In the genomic region with DNA sequence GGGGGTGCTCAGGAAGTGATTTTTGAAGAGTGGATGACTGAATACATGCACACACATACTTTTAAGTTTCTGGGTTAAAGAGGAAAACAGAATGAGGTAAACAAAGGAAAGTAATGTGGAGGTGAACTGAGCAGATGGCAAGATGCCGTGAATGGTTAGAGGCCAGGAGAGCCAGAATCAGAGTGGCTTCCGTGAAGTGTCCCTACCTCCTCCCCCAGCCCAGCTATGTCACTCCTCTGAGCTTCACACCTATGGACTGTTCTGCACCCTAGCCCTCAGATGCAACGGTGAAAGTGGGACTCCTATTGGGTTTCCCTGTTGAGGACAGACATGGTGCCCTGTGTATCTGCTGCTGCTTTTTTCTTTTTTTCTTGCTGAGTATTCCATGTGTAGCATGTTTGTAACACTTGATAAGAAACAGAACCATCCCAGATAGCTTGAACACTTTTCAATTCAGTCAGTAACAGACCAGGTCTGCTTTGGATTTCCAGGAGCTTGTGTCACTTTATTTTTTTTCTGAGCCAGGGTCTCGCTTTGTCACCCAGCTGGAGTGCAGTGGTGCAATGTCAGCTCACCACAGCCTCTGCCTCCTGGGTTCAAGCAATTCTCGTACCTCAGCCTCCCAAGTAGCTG, we compare ENCODE assay signal across 1 cellular context.
TF ChIP-seq lines count a peak whose summit lies in the region.

No MANE protein-coding gene starts in this region.

TF ChIP-seq in HepG2, 621 proteins besides CTCF, POLR2A, EP300 and RAD21 (continued from another document):
- no peak for TF ChIP-seq RBAK (CRISPR knock-in tag; IDR thresholded peaks at IDR 0.05)
- TF ChIP-seq AKAP8 (CRISPR knock-in tag; IDR thresholded peaks at IDR 0.05) = no peak
- TF ChIP-seq, protein P1, sequence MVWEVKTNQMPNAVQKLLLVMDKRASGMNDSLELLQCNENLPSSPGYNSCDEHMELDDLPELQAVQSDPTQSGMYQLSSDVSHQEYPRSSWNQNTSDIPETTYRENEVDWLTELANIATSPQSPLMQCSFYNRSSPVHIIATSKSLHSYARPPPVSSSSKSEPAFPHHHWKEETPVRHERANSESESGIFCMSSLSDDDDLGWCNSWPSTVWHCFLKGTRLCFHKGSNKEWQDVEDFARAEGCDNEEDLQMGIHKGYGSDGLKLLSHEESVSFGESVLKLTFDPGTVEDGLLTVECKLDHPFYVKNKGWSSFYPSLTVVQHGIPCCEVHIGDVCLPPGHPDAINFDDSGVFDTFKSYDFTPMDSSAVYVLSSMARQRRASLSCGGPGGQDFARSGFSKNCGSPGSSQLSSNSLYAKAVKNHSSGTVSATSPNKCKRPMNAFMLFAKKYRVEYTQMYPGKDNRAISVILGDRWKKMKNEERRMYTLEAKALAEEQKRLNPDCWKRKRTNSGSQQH (CRISPR knock-in tag; IDR thresholded peaks at IDR 0.05; ENCODE audit: low read depth) = no peak
- no peak for TF ChIP-seq ZNF891 (CRISPR knock-in tag; IDR thresholded peaks at IDR 0.05)
- TF ChIP-seq ZNF30 (CRISPR knock-in tag; IDR thresholded peaks at IDR 0.05) = no peak
- TF ChIP-seq, protein P2, sequence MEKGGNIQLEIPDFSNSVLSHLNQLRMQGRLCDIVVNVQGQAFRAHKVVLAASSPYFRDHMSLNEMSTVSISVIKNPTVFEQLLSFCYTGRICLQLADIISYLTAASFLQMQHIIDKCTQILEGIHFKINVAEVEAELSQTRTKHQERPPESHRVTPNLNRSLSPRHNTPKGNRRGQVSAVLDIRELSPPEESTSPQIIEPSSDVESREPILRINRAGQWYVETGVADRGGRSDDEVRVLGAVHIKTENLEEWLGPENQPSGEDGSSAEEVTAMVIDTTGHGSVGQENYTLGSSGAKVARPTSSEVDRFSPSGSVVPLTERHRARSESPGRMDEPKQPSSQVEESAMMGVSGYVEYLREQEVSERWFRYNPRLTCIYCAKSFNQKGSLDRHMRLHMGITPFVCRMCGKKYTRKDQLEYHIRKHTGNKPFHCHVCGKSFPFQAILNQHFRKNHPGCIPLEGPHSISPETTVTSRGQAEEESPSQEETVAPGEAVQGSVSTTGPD (CRISPR knock-in tag; IDR thresholded peaks at IDR 0.05) = no peak
- TF ChIP-seq, protein P3, sequence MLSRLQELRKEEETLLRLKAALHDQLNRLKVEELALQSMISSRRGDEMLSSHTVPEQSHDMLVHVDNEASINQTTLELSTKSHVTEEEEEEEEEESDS (CRISPR knock-in tag; IDR thresholded peaks at IDR 0.05; ENCODE audit: borderline replicate concordance) = no peak
- TF ChIP-seq, protein P4, sequence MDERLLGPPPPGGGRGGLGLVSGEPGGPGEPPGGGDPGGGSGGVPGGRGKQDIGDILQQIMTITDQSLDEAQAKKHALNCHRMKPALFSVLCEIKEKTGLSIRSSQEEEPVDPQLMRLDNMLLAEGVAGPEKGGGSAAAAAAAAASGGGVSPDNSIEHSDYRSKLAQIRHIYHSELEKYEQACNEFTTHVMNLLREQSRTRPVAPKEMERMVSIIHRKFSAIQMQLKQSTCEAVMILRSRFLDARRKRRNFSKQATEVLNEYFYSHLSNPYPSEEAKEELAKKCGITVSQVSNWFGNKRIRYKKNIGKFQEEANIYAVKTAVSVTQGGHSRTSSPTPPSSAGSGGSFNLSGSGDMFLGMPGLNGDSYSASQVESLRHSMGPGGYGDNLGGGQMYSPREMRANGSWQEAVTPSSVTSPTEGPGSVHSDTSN (CRISPR knock-in tag; IDR thresholded peaks at IDR 0.05) = no peak
- no peak for TF ChIP-seq NFE2L1 (CRISPR knock-in tag; IDR thresholded peaks at IDR 0.05; ENCODE audit: borderline replicate concordance)
- TF ChIP-seq, protein P5, sequence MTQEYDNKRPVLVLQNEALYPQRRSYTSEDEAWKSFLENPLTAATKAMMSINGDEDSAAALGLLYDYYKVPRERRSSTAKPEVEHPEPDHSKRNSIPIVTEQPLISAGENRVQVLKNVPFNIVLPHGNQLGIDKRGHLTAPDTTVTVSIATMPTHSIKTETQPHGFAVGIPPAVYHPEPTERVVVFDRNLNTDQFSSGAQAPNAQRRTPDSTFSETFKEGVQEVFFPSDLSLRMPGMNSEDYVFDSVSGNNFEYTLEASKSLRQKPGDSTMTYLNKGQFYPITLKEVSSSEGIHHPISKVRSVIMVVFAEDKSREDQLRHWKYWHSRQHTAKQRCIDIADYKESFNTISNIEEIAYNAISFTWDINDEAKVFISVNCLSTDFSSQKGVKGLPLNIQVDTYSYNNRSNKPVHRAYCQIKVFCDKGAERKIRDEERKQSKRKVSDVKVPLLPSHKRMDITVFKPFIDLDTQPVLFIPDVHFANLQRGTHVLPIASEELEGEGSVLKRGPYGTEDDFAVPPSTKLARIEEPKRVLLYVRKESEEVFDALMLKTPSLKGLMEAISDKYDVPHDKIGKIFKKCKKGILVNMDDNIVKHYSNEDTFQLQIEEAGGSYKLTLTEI (CRISPR knock-in tag; conservative IDR thresholded peaks at IDR 0.05) = no peak
- TF ChIP-seq, protein P6, sequence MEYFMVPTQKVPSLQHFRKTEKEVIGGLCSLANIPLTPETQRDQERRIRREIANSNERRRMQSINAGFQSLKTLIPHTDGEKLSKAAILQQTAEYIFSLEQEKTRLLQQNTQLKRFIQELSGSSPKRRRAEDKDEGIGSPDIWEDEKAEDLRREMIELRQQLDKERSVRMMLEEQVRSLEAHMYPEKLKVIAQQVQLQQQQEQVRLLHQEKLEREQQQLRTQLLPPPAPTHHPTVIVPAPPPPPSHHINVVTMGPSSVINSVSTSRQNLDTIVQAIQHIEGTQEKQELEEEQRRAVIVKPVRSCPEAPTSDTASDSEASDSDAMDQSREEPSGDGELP (IDR thresholded peaks at IDR 0.05; ENCODE audit: borderline replicate concordance, low read depth) = no peak
- TF ChIP-seq, protein P7, sequence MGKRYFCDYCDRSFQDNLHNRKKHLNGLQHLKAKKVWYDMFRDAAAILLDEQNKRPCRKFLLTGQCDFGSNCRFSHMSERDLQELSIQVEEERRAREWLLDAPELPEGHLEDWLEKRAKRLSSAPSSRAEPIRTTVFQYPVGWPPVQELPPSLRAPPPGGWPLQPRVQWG (CRISPR knock-in tag; IDR thresholded peaks at IDR 0.05; ENCODE audit: borderline replicate concordance, low read depth) = no peak
- TF ChIP-seq ZNF235 (CRISPR knock-in tag; IDR thresholded peaks at IDR 0.05; ENCODE audit: borderline replicate concordance) = no peak
- no peak for TF ChIP-seq HOXA7 (CRISPR knock-in tag; IDR thresholded peaks at IDR 0.05)
